Comparison of ENCODE assay signal across 9 cellular contexts in the genomic region with DNA sequence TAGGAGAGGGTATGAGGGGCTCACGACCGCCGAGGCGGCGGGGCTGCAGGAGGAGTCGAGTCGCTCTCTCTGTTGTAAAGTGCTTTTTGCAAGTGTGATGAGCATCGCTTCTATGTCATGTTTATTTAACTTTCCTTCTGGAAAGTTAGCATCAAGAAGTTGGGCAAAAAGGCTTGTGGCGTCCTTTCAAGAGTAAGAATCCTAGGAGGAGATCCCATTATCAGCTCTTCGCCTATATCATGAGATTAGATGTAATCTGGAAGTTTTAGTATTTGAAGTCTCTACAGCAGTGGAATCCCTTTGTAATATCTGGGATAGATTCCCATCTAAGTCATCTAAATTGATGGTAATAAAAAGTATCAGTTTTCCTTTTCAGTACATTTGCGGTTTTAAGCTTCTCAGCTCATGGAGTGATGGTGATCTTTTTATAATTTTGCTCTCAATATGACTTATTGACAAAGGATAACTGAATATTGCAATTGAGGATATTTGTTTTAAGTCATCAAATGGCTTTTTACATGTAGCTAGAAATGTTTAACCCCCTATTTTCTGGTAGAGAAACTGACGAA. TPM values are rescaled to one million over a fixed set of nuclear protein-coding genes. Genes with fewer than 3 reads are reported as not detected.
DNase-seq lines count a peak whose midpoint lies in the region; ATAC-seq, FAIRE-seq and TF ChIP-seq lines count a peak whose summit lies in the region.
"Had no signal": no experiment of that assay in that cellular context is flagged by ENCODE, and none has a peak within 500 bp of the region (broad histone marks: within the 10 kb centered on the region; RNA-seq: fewer than 3 reads in every experiment).

No MANE protein-coding gene starts in this region.

- peak overlapping the region in 1 of 2 donors; percentile 78 for H3K4me3 ChIP-seq in CD4-positive, alpha-beta memory T cell (ENCODE audit: low read length in 2 of 2)
- H3K4me3 ChIP-seq in H1 (ENCODE audit: extremely low read depth in 1 of 4, insufficient read depth in 2 of 4, low read depth in 3 of 4, low read length in 4 of 4) (peak overlapping the region; percentile 82 to 93 (median 86)), neural progenitor cell (peak overlapping the region; percentile 98)

- no peak overlapping the region for H4K91ac ChIP-seq in H1 (replicated peaks; ENCODE audit: insufficient read length, low read length)

- peak overlapping the region; percentile 16 to 96 (median 84) for H3K27ac Mint-ChIP-seq in CD4-positive, alpha-beta memory T cell
- H3K27ac Mint-ChIP-seq in neural progenitor cell = peak overlapping the region; percentile 19

- POLR2A ChIA-PET in CD4-positive, alpha-beta memory T cell (lab: Charles Lee; ENCODE audit: partially characterized antibody) = interaction anchor here (0.8 to 3.7 kb wide), 3 partner anchors 164 to 200 kb away, joined by 3 to 27 read pairs (median 4); partner anchors contain the start of genes HMGB2 and SAP30
- POLR2A ChIA-PET in H1 (lab: Charles Lee; ENCODE audit: partially characterized antibody) = interaction anchor here (1.6 to 2.9 kb wide), 2 partner anchors 87 to 163 kb away, joined by 3 to 9 read pairs; partner anchors contain the start of gene HMGB2

- 10% methylated on average over 12 of the region's 12 CpGs; no CpG with 5 or more reads in 1 of the 2 experiments for WGBS in H1 (ENCODE audit: extremely low coverage in 1 of 2, insufficient coverage in 1 of 2, insufficient read length in 1 of 2, insufficient replicate concordance in 2 of 2, low coverage in 1 of 2, low lambda C conversion rate in 2 of 2, missing lambda C conversion rate in 1 of 2), 2 experiments

- intact Hi-C loops in CD4-positive, alpha-beta memory T cell (cut with micrococcal nuclease) = no loop called here

- H3K79me1 ChIP-seq in H1 (ENCODE audit: low read depth, low read length) = no peaks in the 10 kb centered on the region; the same call in 1 of the 2 replicates

- peaks cover 3% of the 10 kb centered on the region; the same call in 1 of the 2 replicates for H3K23me2 ChIP-seq in H1 (ENCODE audit: low read depth, low read length)

- peaks cover 0 to 12% of the 10 kb centered on the region in 2 donors for H3K36me3 Mint-ChIP-seq in CD4-positive, alpha-beta memory T cell
- H3K36me3 Mint-ChIP-seq in neural progenitor cell = peaks cover 5% of the 10 kb centered on the region

- no peak overlapping the region for H2BK120ac ChIP-seq in H1 (replicated peaks; ENCODE audit: low read depth, low read length)

- peak overlapping the region; percentile 58 for H3K27ac ChIP-seq in CD4-positive, alpha-beta memory T cell (ENCODE audit: low read depth, low read length)
- H3K27ac ChIP-seq in H1 (ENCODE audit: low read depth, low read length) (0 out of 2 replicates have a peak overlapping the region, but pooled peaks have one; percentile 75), neural progenitor cell (peak overlapping the region; percentile 96)

- no peak overlapping the region for H3K4ac ChIP-seq in H1 (replicated peaks; ENCODE audit: insufficient read length, low read depth, low read length)

- CTCF ChIA-PET in CD4-positive, alpha-beta memory T cell (lab: Charles Lee; ENCODE audit: partially characterized antibody) = interaction anchor here (0.7 to 2.7 kb wide), 5 partner anchors 94 to 159 kb away, joined by 3 to 11 read pairs (median 4); no protein-coding TSS in a partner anchor
- CTCF ChIA-PET in H1 (lab: Charles Lee; ENCODE audit: partially characterized antibody) = interaction anchor here (0.6 to 3.2 kb wide), 20 partner anchors 15 to 246 kb away, joined by 3 to 21 read pairs (median 4); no protein-coding TSS in a partner anchor

- H3K79me2 ChIP-seq in H1 (ENCODE audit: control insufficient read depth in 1 of 2, insufficient read depth in 2 of 2, low read length in 2 of 2) (peaks cover 24 to 62% of the 10 kb centered on the region in 2 experiments), neural progenitor cell (ENCODE audit: low read depth) (peaks cover 71% of the 10 kb centered on the region)

- H4K5ac ChIP-seq in H1 (ENCODE audit: insufficient read length, low read depth, low read length) = no peak overlapping the region

- H4K20me1 ChIP-seq in H1 (replicated peaks in 1 of 2; ENCODE audit: control insufficient read depth in 1 of 2, insufficient read depth in 2 of 2, low read length in 2 of 2) = peaks cover 3 to 8% of the 10 kb centered on the region in 2 experiments
- H4K20me1 ChIP-seq in neural progenitor cell (ENCODE audit: low read depth) = peaks cover 54% of the 10 kb centered on the region

- no peak for ATAC-seq in HG03571 (IDR thresholded peaks at IDR 0.05; ENCODE audit: unreplicated experiment)

- peaks cover 40 to 62% (median 51%) of the 10 kb centered on the region in 4 donors for H3K4me1 Mint-ChIP-seq in CD4-positive, alpha-beta memory T cell
- peaks cover 29% of the 10 kb centered on the region for H3K4me1 Mint-ChIP-seq in neural progenitor cell

- no peak for TF ChIP-seq RAD21 in H1 (IDR thresholded peaks at IDR 0.05 in 1 of 2, conservative IDR thresholded peaks at IDR 0.05 in 1 of 2; ENCODE audit: low read depth in 2 of 2, low read length in 2 of 2)

- no peak for TF ChIP-seq CTCF in H1 (IDR thresholded peaks at IDR 0.05; ENCODE audit: control extremely low read depth in 1 of 3, insufficient read depth in 1 of 3, low read depth in 1 of 3, low read length in 3 of 3)
- no peak for TF ChIP-seq CTCF in neural progenitor cell (IDR thresholded peaks at IDR 0.05)

- no peak overlapping the region for H2AK5ac ChIP-seq in H1 (ENCODE audit: low read depth, low read length)

- no peak overlapping the region for H2BK12ac ChIP-seq in H1 (ENCODE audit: low read depth, low read length)

- no peaks in the 10 kb centered on the region for H3K9me3 ChIP-seq in CD4-positive, alpha-beta memory T cell (ENCODE audit: control insufficient read depth in 1 of 2, low read length in 2 of 2)
- H3K9me3 ChIP-seq in H1 (ENCODE audit: insufficient read depth in 2 of 2, low read depth in 1 of 2, low read length in 1 of 2) (no peaks in the 10 kb centered on the region), neural progenitor cell (ENCODE audit: low read depth) (no peaks in the 10 kb centered on the region)

- TF ChIP-seq POLR2A in H1 (IDR thresholded peaks at IDR 0.05; ENCODE audit: control extremely low read depth in 1 of 2, low read depth in 2 of 2, low read length in 2 of 2) = no peak

- H3K4me1 ChIP-seq in CD4-positive, alpha-beta memory T cell (ENCODE audit: insufficient read depth, low read length) = peaks cover 31% of the 10 kb centered on the region
- H3K4me1 ChIP-seq in H1 (replicated peaks in 1 of 4; ENCODE audit: control insufficient read depth in 3 of 4, insufficient read depth in 4 of 4, low read length in 3 of 4) (peaks cover 12 to 35% (median 23%) of the 10 kb centered on the region in 4 experiments), neural progenitor cell (peaks cover 45% of the 10 kb centered on the region)

- no peak for DNase-seq in CD4-positive, alpha-beta memory T cell
- peak; percentile 34 for DNase-seq in NCI-H82 treated with DMSO at 0.1 percent for 48 hours (lab: John Stamatoyannopoulos, UW; ENCODE audit: unreplicated experiment)
- no peak for DNase-seq in H1 (ENCODE audit: low read depth in 1 of 2, low spot score in 2 of 2)
- no peak for DNase-seq in neural progenitor cell (ENCODE audit: low spot score)
- no peak for DNase-seq in EL
- no peak for DNase-seq in stimulated activated CD4-positive, alpha-beta T cell treated with anti-CD3 and anti-CD28 coated beads, Interleukin-4, amount 100 ng/mL, for 24 hours
- no peak for DNase-seq in NCI-H446 treated with DMSO at 0.1 percent for 48 hours (lab: John Stamatoyannopoulos, UW)

- no peak overlapping the region for H2BK15ac ChIP-seq in H1 (ENCODE audit: low read length)

- H3K9ac ChIP-seq in H1 (replicated peaks in 1 of 4; ENCODE audit: extremely low read depth in 1 of 4, low read depth in 3 of 4, low read length in 3 of 4) (peak overlapping the region in 3 of 4 experiments; percentile 30 to 74 (median 73); a peak in 6 of 7 replicates), neural progenitor cell (peak overlapping the region; percentile 78)

- peak overlapping the region; percentile 76 to 90 (median 86) for H3K4me3 Mint-ChIP-seq in CD4-positive, alpha-beta memory T cell
- H3K4me3 Mint-ChIP-seq in neural progenitor cell = peak overlapping the region; percentile 92

- H3K4me2 ChIP-seq in H1 (ENCODE audit: insufficient read depth in 1 of 2, low read depth in 2 of 2, low read length in 2 of 2) = peak overlapping the region; percentile 88
- peak overlapping the region; percentile 89 for H3K4me2 ChIP-seq in neural progenitor cell

- no peak overlapping the region for H3K23ac ChIP-seq in H1 (ENCODE audit: insufficient read length)

- no peak overlapping the region for H3K56ac ChIP-seq in H1 (replicated peaks; ENCODE audit: insufficient read length, low read depth, low read length)

- no peaks in the 10 kb centered on the region for H3K9me3 Mint-ChIP-seq in CD4-positive, alpha-beta memory T cell
- H3K9me3 Mint-ChIP-seq in neural progenitor cell = no peaks in the 10 kb centered on the region

- H3K14ac ChIP-seq in H1 (ENCODE audit: insufficient read length) = no peak overlapping the region

- no peak overlapping the region for H4K8ac ChIP-seq in H1 (ENCODE audit: extremely low read depth, insufficient read depth, low read length)

- H3K18ac ChIP-seq in H1 (ENCODE audit: extremely low read depth, low read length) = no peak overlapping the region

- no peak overlapping the region for H2AFZ ChIP-seq in H1 (ENCODE audit: low read length)
- H2AFZ ChIP-seq in neural progenitor cell (replicated peaks) = peak overlapping the region; percentile 67

- H3K36me3 ChIP-seq in CD4-positive, alpha-beta memory T cell (ENCODE audit: insufficient read depth, low read length) = no peaks in the 10 kb centered on the region
- H3K36me3 ChIP-seq in H1 (ENCODE audit: control insufficient read depth in 2 of 4, insufficient read depth in 4 of 4, low read length in 3 of 4) (no peaks in the 10 kb centered on the region; a peak in 1 of 8 replicates), neural progenitor cell (no peaks in the 10 kb centered on the region)

- H3K27me3 Mint-ChIP-seq in CD4-positive, alpha-beta memory T cell = no peaks in the 10 kb centered on the region
- H3K27me3 Mint-ChIP-seq in neural progenitor cell (ENCODE audit: insufficient read depth, low read depth) = peaks cover 4% of the 10 kb centered on the region

- H2BK20ac ChIP-seq in H1 (ENCODE audit: low read length) = no peak overlapping the region

- H2BK5ac ChIP-seq in H1 (ENCODE audit: low read depth, low read length) = no peak overlapping the region

- H3K27me3 ChIP-seq in CD4-positive, alpha-beta memory T cell (ENCODE audit: insufficient read depth, low read length) = no peaks in the 10 kb centered on the region
- H3K27me3 ChIP-seq in H1 (replicated peaks in 1 of 4; ENCODE audit: control insufficient read depth in 3 of 4, extremely low read depth in 1 of 4, insufficient read depth in 3 of 4, low read length in 3 of 4) = no peaks in the 10 kb centered on the region
- H3K27me3 ChIP-seq in neural progenitor cell = no peaks in the 10 kb centered on the region

- no peak for TF ChIP-seq EP300 in H1 (IDR thresholded peaks at IDR 0.05; ENCODE audit: borderline replicate concordance in 1 of 2, low read depth in 2 of 2, low read length in 2 of 2)

- peaks cover 31% of the 10 kb centered on the region for H3F3A ChIP-seq in neural progenitor cell (ENCODE audit: low read depth)

- no peak for FAIRE-seq in H1 (lab: Jason Lieb, UNC)
- FAIRE-seq: endometrium had no signal

RNA-seq across cellular contexts. Expression of gene GALNT7, which starts 1.7 kb away (rescaled TPM):
- total RNA-seq in CD4-positive, alpha-beta memory T cell = 10 to 100 TPM; 24.1 to 26.3 TPM
- polyA plus RNA-seq in CD4-positive, alpha-beta memory T cell = 10 to 100 TPM; 12.6 to 20.4 TPM
- 78.9 and 85.5 TPM in 2 replicates for total RNA-seq in H1 (2021; fragmentation: NEBNext Ultra II Directional; extraction: Animal tissue kit (Norgen Biotek cat#: 25700))
- polyA plus RNA-seq in H1 (2011; rRNA removed) = 11.1 and 22.4 TPM in 2 replicates
- polyA plus RNA-seq in H1 (2011; cell fraction: cytosol; rRNA removed) = 25.8 TPM
- polyA plus RNA-seq in H1 (2011; cell fraction: nucleus; rRNA removed) = 19.5 TPM
- polyA plus RNA-seq in H1 (2012, experiment 1 of 2) = 36.2 to 78.8 TPM (median 45.0 TPM) in 4 replicates
- polyA plus RNA-seq in H1 (2012, experiment 2 of 2) = 3.2 TPM
- 70.1 TPM for polyA plus RNA-seq in H1 (2013, experiment 1 of 2)
- polyA plus RNA-seq in H1 (2013, experiment 2 of 2) = 71.3 TPM
- polyA minus RNA-seq in H1 (2011; rRNA and poly(A)+ RNA removed) = 52.2 and 73.6 TPM in 2 replicates
- polyA minus RNA-seq in H1 (2011; cell fraction: cytosol; rRNA and poly(A)+ RNA removed) = 32.2 TPM
- polyA minus RNA-seq in H1 (2011; cell fraction: nucleus; rRNA and poly(A)+ RNA removed) = 71.8 TPM
- total RNA-seq in neural progenitor cell (ENCODE audit: low replicate concordance) = 44.6 and 62.3 TPM in 2 replicates
